Comparison of ENCODE assay signal across 1 cellular context in genomic region chr4:98482847-98483806, GRCh38.
A peak's percentile ranks its signal among the peaks of the same experiment; 100 is the strongest.
TF ChIP-seq lines count a peak whose summit lies in the region.

No MANE protein-coding gene starts in this region.

TF ChIP-seq in GM12878, 131 proteins besides CTCF, POLR2A, EP300 and RAD21 (continued from another document):
- TF ChIP-seq CUX1 (IDR thresholded peaks at IDR 0.05; ENCODE audit: insufficient replicate concordance, low read depth, low read length) (peak; percentile 48), JUNB (IDR thresholded peaks at IDR 0.05) (peak; percentile 91), MYB (IDR thresholded peaks at IDR 0.05; ENCODE audit: borderline replicate concordance, low read depth, low read length) (no peak), PBX3 (IDR thresholded peaks at IDR 0.05; ENCODE audit: insufficient replicate concordance, low read depth, low read length) (no peak), MEF2B (IDR thresholded peaks at IDR 0.05; ENCODE audit: partially characterized antibody, poor library complexity, severe bottlenecking) (peak; percentile 63), RUNX3 (IDR thresholded peaks at IDR 0.05; ENCODE audit: low read length) (peak; percentile 74), HDAC2 (IDR thresholded peaks at IDR 0.05) (no peak), CREM (IDR thresholded peaks at IDR 0.05; ENCODE audit: low read depth) (peak; percentile 81), TARDBP (IDR thresholded peaks at IDR 0.05; ENCODE audit: borderline replicate concordance) (no peak), ZSCAN29 (IDR thresholded peaks at IDR 0.05) (no peak), PML (IDR thresholded peaks at IDR 0.05; ENCODE audit: low read length) (peak; percentile 54; the same call in 1 of the 2 replicates), STAT3 (IDR thresholded peaks at IDR 0.05; ENCODE audit: low read depth, low read length) (0 out of 2 replicates have a peak, but pooled peaks have one; percentile 54), HDAC6 (IDR thresholded peaks at IDR 0.05; ENCODE audit: unreplicated experiment) (no peak)
- TF ChIP-seq, protein P1, sequence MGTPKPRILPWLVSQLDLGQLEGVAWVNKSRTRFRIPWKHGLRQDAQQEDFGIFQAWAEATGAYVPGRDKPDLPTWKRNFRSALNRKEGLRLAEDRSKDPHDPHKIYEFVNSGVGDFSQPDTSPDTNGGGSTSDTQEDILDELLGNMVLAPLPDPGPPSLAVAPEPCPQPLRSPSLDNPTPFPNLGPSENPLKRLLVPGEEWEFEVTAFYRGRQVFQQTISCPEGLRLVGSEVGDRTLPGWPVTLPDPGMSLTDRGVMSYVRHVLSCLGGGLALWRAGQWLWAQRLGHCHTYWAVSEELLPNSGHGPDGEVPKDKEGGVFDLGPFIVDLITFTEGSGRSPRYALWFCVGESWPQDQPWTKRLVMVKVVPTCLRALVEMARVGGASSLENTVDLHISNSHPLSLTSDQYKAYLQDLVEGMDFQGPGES (IDR thresholded peaks at IDR 0.05), result no peak
